8 cellular contexts compared by ENCODE assay signal in genomic region chr4:13548059-13548983, GRCh38. TPM values are rescaled to one million over a fixed set of nuclear protein-coding genes. Genes with fewer than 3 reads are reported as not detected.
DNase-seq lines count a peak whose midpoint lies in the region; ATAC-seq, FAIRE-seq and TF ChIP-seq lines count a peak whose summit lies in the region.

No MANE protein-coding gene starts in this region.

- POLR2A ChIA-PET in HepG2 (lab: Yijun Ruan, JAX), result no interaction called here
- POLR2A ChIA-PET in PC-9 (lab: Charles Lee; ENCODE audit: unreplicated experiment), result no interaction called here

- FAIRE-seq in HepG2 (lab: Jason Lieb, UNC), result no peak

- BruUV-seq in HepG2 (replicated peaks; lab: Mats Ljungman, UMichigan) (no TSS peak), PC-9 (replicated peaks; lab: Mats Ljungman, UMichigan) (no TSS peak)

- H4K20me1 ChIP-seq in HepG2 (ENCODE audit: insufficient read depth, low read length) (no peaks in the 10 kb centered on the region), PC-9 (ENCODE audit: insufficient read depth) (no peaks in the 10 kb centered on the region)

- no peak for ATAC-seq in HepG2
- no peak for ATAC-seq in right lobe of liver
- no peak for ATAC-seq in GM19328 (IDR thresholded peaks at IDR 0.05; ENCODE audit: unreplicated experiment)
- no peak for ATAC-seq in GM21786 (IDR thresholded peaks at IDR 0.05; ENCODE audit: unreplicated experiment)

- H3K79me2 ChIP-seq in HepG2 (ENCODE audit: insufficient read depth, low read length) (no peaks in the 10 kb centered on the region), PC-9 (ENCODE audit: low read depth) (no peaks in the 10 kb centered on the region)

- TF ChIP-seq CTCF in HepG2 (CRISPR knock-in tag; IDR thresholded peaks at IDR 0.05) (no peak; the same call in 1 of the 2 replicates), right lobe of liver (IDR thresholded peaks at IDR 0.05) (no peak), PC-9 (conservative IDR thresholded peaks at IDR 0.05) (no peak)

- H3K27ac ChIP-seq in HepG2 (ENCODE audit: extremely low read length, insufficient read depth, low read length) (no peak overlapping the region), right lobe of liver (no peak overlapping the region), PC-9 (no peak overlapping the region), iPS DF 6.9 (ENCODE audit: low read length) (no peak overlapping the region), urinary bladder (ENCODE audit: low read depth) (no peak overlapping the region)

- no peaks in the 10 kb centered on the region for H3K9me2 ChIP-seq in PC-9 (ENCODE audit: insufficient read depth)

- TF ChIP-seq POLR2A in HepG2 (IDR thresholded peaks at IDR 0.05; ENCODE audit: insufficient read depth in 1 of 2, low read depth in 2 of 2, low read length in 2 of 2) (no peak), right lobe of liver (IDR thresholded peaks at IDR 0.05) (no peak)

- no peak overlapping the region for H2AFZ ChIP-seq in HepG2 (ENCODE audit: low read length)
- no peak overlapping the region for H2AFZ ChIP-seq in PC-9

- H3K9ac ChIP-seq in HepG2 (ENCODE audit: insufficient read depth, low read depth, low read length), result no peak overlapping the region

- in situ Hi-C loops in HepG2 (cut with HindIII; ENCODE audit: extremely low pct_ligation_motif_present, low pct_unique_long_range_greater_than_20kb), result loop anchor here (5.0 kb wide), 2 partner anchors 696 to 821 kb away; no protein-coding TSS in a partner anchor

- no peak for DNase-seq in HepG2 (ENCODE audit: low spot score)
- DNase-seq in right lobe of liver, result no peak
- DNase-seq in PC-9, result no peak
- DNase-seq in iPS DF 6.9 (ENCODE audit: low read depth, low spot score), result no peak
- DNase-seq in posterior cingulate gyrus, result no peak

- H3K9me3 ChIP-seq in HepG2 (ENCODE audit: low read length) (no peaks in the 10 kb centered on the region), right lobe of liver (no peaks in the 10 kb centered on the region), PC-9 (ENCODE audit: insufficient read depth, low read depth) (no peaks in the 10 kb centered on the region), iPS DF 6.9 (ENCODE audit: control insufficient read depth, insufficient read depth, low read length) (no peaks in the 10 kb centered on the region)

- 22% methylated on average over 22 of the region's 35 CpGs for WGBS in HepG2 (ENCODE audit: low lambda C conversion rate)
- WGBS in right lobe of liver (ENCODE audit: insufficient coverage, low coverage, low lambda C conversion rate, missing lambda C conversion rate), result 8% methylated on average over 22 of the region's 35 CpGs
- WGBS in iPS DF 6.9 (ENCODE audit: insufficient coverage, insufficient read length), result no CpG with 5 or more reads among the region's 35 CpGs
- WGBS in urinary bladder, result 7% methylated on average over 35 of the region's 35 CpGs

- intact Hi-C loops in HepG2 (cut with micrococcal nuclease; ENCODE audit: unreplicated experiment), result loop anchor here (2.0 to 10.0 kb wide), 5 partner anchors 66 to 870 kb away; partner anchors contain the start of gene RAB28
- intact Hi-C loops in right lobe of liver (cut with DNase I), result loop anchor here (5.0 to 10.0 kb wide), 2 partner anchors 696 to 704 kb away; no protein-coding TSS in a partner anchor
- intact Hi-C loops in PC-9 (cut with micrococcal nuclease; ENCODE audit: unreplicated experiment), result loop anchor here (5.0 kb wide), 1 partner anchor 916 kb away; no protein-coding TSS in a partner anchor
- intact Hi-C loops in posterior cingulate gyrus (cut with DNase I), result loop anchor here (2.0 to 10.0 kb wide), 3 partner anchors 64 to 820 kb away; partner anchors contain the start of gene RAB28

- CTCF ChIA-PET in HepG2 (lab: Yijun Ruan, JAX; ENCODE audit: low intra/inter-chr PET ratio, low total read pairs) (interaction anchor here (0.9 to 2.5 kb wide), 6 partner anchors 299 to 869 kb away, joined by 3 to 26 read pairs (median 10); no protein-coding TSS in a partner anchor), PC-9 (lab: Charles Lee) (interaction anchor here (0.5 kb wide), 1 partner anchor 16 kb away, joined by 7 read pairs; no protein-coding TSS in a partner anchor)

- H3K27me3 ChIP-seq in HepG2 (ENCODE audit: control insufficient read depth in 1 of 2, insufficient read depth in 2 of 2, low read length in 2 of 2) (peaks cover 2 to 12% of the 10 kb centered on the region in 2 experiments; a peak in 4 of 5 replicates), right lobe of liver (peaks cover 18 to 39% of the 10 kb centered on the region in 2 donors), PC-9 (ENCODE audit: insufficient read depth, low read depth) (no peaks in the 10 kb centered on the region), iPS DF 6.9 (ENCODE audit: control insufficient read depth, insufficient read depth, low read length) (peaks cover 35% of the 10 kb centered on the region)

- TF ChIP-seq RAD21 in HepG2 (CRISPR knock-in tag; IDR thresholded peaks at IDR 0.05), result no peak

- peak overlapping the region; percentile 41 to 80 (median 50); a peak in 5 of 6 replicates for H3K4me3 ChIP-seq in HepG2 (replicated peaks in 1 of 3; ENCODE audit: insufficient read depth in 1 of 3, low read depth in 2 of 3, low read length in 3 of 3)
- no peak overlapping the region for H3K4me3 ChIP-seq in right lobe of liver
- peak overlapping the region; percentile 55; the same call in 1 of the 2 replicates for H3K4me3 ChIP-seq in PC-9
- H3K4me3 ChIP-seq in iPS DF 6.9 (ENCODE audit: low read length), result peak overlapping the region; percentile 60; the same call in 1 of the 2 replicates
- peak overlapping the region; percentile 48 for H3K4me3 ChIP-seq in urinary bladder (ENCODE audit: low read depth, low read length)

- TF ChIP-seq EP300 in HepG2 (IDR thresholded peaks at IDR 0.05; ENCODE audit: low read depth in 2 of 2, low read length in 2 of 2) (no peak), HepG2 (CRISPR knock-in tag; IDR thresholded peaks at IDR 0.05; ENCODE audit: borderline replicate concordance) (no peak)

- H3F3A ChIP-seq in PC-9 (ENCODE audit: insufficient read depth, low read depth), result no peaks in the 10 kb centered on the region

- H3K36me3 ChIP-seq in HepG2 (replicated peaks in 1 of 2; ENCODE audit: control insufficient read depth in 1 of 2, insufficient read depth in 2 of 2, low read length in 2 of 2), result no peaks in the 10 kb centered on the region
- no peaks in the 10 kb centered on the region for H3K36me3 ChIP-seq in right lobe of liver
- no peaks in the 10 kb centered on the region for H3K36me3 ChIP-seq in PC-9 (ENCODE audit: low read depth)
- H3K36me3 ChIP-seq in iPS DF 6.9 (ENCODE audit: control insufficient read depth, insufficient read depth, low read length), result no peaks in the 10 kb centered on the region
- no peaks in the 10 kb centered on the region for H3K36me3 ChIP-seq in urinary bladder (ENCODE audit: insufficient read depth)

- H3K4me1 ChIP-seq in HepG2 (ENCODE audit: insufficient read depth, low read length) (peaks cover 28% of the 10 kb centered on the region), right lobe of liver (peaks cover 0 to 12% (median 6%) of the 10 kb centered on the region in 4 donors), PC-9 (replicated peaks; ENCODE audit: insufficient read depth) (peaks cover 5% of the 10 kb centered on the region; the same call in 1 of the 2 replicates), iPS DF 6.9 (ENCODE audit: control insufficient read depth, insufficient read depth, low read length) (peaks cover 5% of the 10 kb centered on the region), urinary bladder (ENCODE audit: insufficient read depth) (peaks cover 2% of the 10 kb centered on the region)

- H3K4me2 ChIP-seq in HepG2 (ENCODE audit: low read depth, low read length) (peak overlapping the region; percentile 91), PC-9 (peak overlapping the region; percentile 80)

TF ChIP-seq in HepG2, 621 proteins besides CTCF, POLR2A, EP300 and RAD21 (continues in another document):
- no peak for TF ChIP-seq SMYD3 (CRISPR knock-in tag; IDR thresholded peaks at IDR 0.05)
- TF ChIP-seq RCOR2 (CRISPR knock-in tag; IDR thresholded peaks at IDR 0.05), result no peak
- TF ChIP-seq ZNF253 (CRISPR knock-in tag; IDR thresholded peaks at IDR 0.05; ENCODE audit: borderline replicate concordance), result no peak
- no peak for TF ChIP-seq SMC3 (IDR thresholded peaks at IDR 0.05; ENCODE audit: low read length)
- TF ChIP-seq ZNF629 (CRISPR knock-in tag; conservative IDR thresholded peaks at IDR 0.05), result peak; percentile 93
- no peak for TF ChIP-seq ZNF501 (CRISPR knock-in tag; IDR thresholded peaks at IDR 0.05)
- TF ChIP-seq ZNF205 (CRISPR knock-in tag; IDR thresholded peaks at IDR 0.05), result 0 out of 2 replicates have a peak, but pooled peaks have one; percentile 28
- TF ChIP-seq KDM2A (CRISPR knock-in tag; IDR thresholded peaks at IDR 0.05; ENCODE audit: borderline replicate concordance, low read depth), result no peak
- no peak for TF ChIP-seq MXD4 (CRISPR knock-in tag; IDR thresholded peaks at IDR 0.05)
- no peak for TF ChIP-seq ZNF543 (CRISPR knock-in tag; IDR thresholded peaks at IDR 0.05)

RNA-seq across cellular contexts. Expression of gene NKX3-2, which starts 4.0 kb away (rescaled TPM):
- total RNA-seq in HepG2 (2016; rRNA removed; fragmentation: Illumina TruSeq; extraction: Trizol), result 0.07 and 0.13 TPM in 2 replicates
- total RNA-seq in HepG2 (2016; cell fraction: cytosol; rRNA removed; fragmentation: Illumina TruSeq; extraction: Trizol; ENCODE audit: low read depth), result not detected in 2 replicates
- 0.22 TPM in 1 of 2 replicates, not detected in the other for total RNA-seq in HepG2 (2016; cell fraction: insoluble cytoplasmic fraction; rRNA removed; fragmentation: Illumina TruSeq; extraction: Trizol)
- 0.06 and 0.07 TPM in 2 replicates for total RNA-seq in HepG2 (2016; cell fraction: membrane; rRNA removed; fragmentation: Illumina TruSeq; extraction: Trizol)
- 0.16 TPM in 1 of 2 replicates, not detected in the other for total RNA-seq in HepG2 (2016; cell fraction: nucleus; rRNA removed; fragmentation: Illumina TruSeq; extraction: Trizol)
- polyA plus RNA-seq in HepG2 (2011; rRNA removed), result 0.07 and 0.12 TPM in 2 replicates
- polyA plus RNA-seq in HepG2 (2011; cell fraction: cytosol; rRNA removed), result 0.05 and 0.08 TPM in 2 replicates
- 0.29 and 0.33 TPM in 2 replicates for polyA plus RNA-seq in HepG2 (2011; cell fraction: nucleus; rRNA removed)
- polyA plus RNA-seq in HepG2 (2012), result 0.04 and 0.07 TPM in 2 replicates
- not detected in 2 replicates for polyA plus RNA-seq in HepG2 (2016; cell fraction: cytosol; fragmentation: Illumina TruSeq; extraction: Trizol; ENCODE audit: low read depth)
- polyA plus RNA-seq in HepG2 (2016; cell fraction: insoluble cytoplasmic fraction; fragmentation: Illumina TruSeq; extraction: Trizol; ENCODE audit: low read depth), result not detected in 2 replicates
- polyA plus RNA-seq in HepG2 (2016; cell fraction: membrane; fragmentation: Illumina TruSeq; extraction: Trizol; ENCODE audit: low read depth), result not detected in 2 replicates
- 0.27 TPM in 1 of 2 replicates, not detected in the other for polyA plus RNA-seq in HepG2 (2016; cell fraction: nucleus; fragmentation: Illumina TruSeq; extraction: Trizol; ENCODE audit: insufficient read depth, low read depth)
- 0.05 and 0.18 TPM in 2 replicates for polyA minus RNA-seq in HepG2 (2011; rRNA and poly(A)+ RNA removed; ENCODE audit: low replicate concordance)
- polyA minus RNA-seq in HepG2 (2011; cell fraction: cytosol; rRNA and poly(A)+ RNA removed), result not detected in 2 replicates
- polyA minus RNA-seq in HepG2 (2011; cell fraction: nucleus; rRNA and poly(A)+ RNA removed), result 0.13 TPM in 1 of 2 replicates, not detected in the other
- total RNA-seq in right lobe of liver, result not detected
- not detected in 2 replicates for total RNA-seq in PC-9 (2021)
- 0.37 TPM for total RNA-seq in urinary bladder
- not detected for polyA plus RNA-seq in urinary bladder

Comparison
In these comparisons a context has a peak if more than half of its experiments do, and no peak if none do; other contexts are left out.
1. H3K4me3 ChIP-seq: peak in HepG2 (3 of 3), PC-9 (single experiment), iPS DF 6.9 (single experiment) and urinary bladder (single experiment); none in right lobe of liver (0 of 3).